8 cellular contexts compared by ENCODE assay signal in genomic region chr16:1929578-1930337, GRCh38. TPM values are rescaled to one million over a fixed set of nuclear protein-coding genes. Genes with fewer than 3 reads are reported as not detected.
DNase-seq lines count a peak whose midpoint lies in the region; ATAC-seq and TF ChIP-seq lines count a peak whose summit lies in the region.

No MANE protein-coding gene starts in this region.

- H3K4me3 ChIP-seq in BE2C (ENCODE audit: low read depth, low read length) (peak overlapping the region; percentile 61), dorsolateral prefrontal cortex (peak overlapping the region; percentile 36 to 75 (median 67)), lower lobe of right lung (peak overlapping the region; percentile 64)

- no peaks in the 10 kb centered on the region for H3K4me1 ChIP-seq in BE2C
- peaks cover 6% of the 10 kb centered on the region for H3K4me1 ChIP-seq in lower lobe of right lung

- DNase-seq in BE2C (peak; percentile 94), GM19238 (ENCODE audit: insufficient read length, low spot score) (peak; percentile 97), NCI-H510A treated with DMSO at 0.1 percent for 48 hours (lab: John Stamatoyannopoulos, UW) (peak; percentile 51), dorsolateral prefrontal cortex (peak; percentile 70 to 91 (median 80)), lower lobe of right lung (peak; percentile 94)
- DNase-seq in activated CD4-positive, alpha-beta T cell treated with anti-CD3 and anti-CD28 coated beads, Interleukin-2, amount 50 U/mL, for 24 hours (ENCODE audit: low read depth in 1 of 2, low spot score in 1 of 2): peak; percentile 90 to 98
- DNase-seq in stimulated activated CD4-positive, alpha-beta T cell treated with anti-CD3 and anti-CD28 coated beads, Interleukin-4, amount 100 ng/mL, for 4 hours: peak; percentile 85 to 96

- TF ChIP-seq CTCF in BE2C (IDR thresholded peaks at IDR 0.05; ENCODE audit: low read depth, low read length) (peak; percentile 60), dorsolateral prefrontal cortex (IDR thresholded peaks at IDR 0.05 in 54 of 56, conservative IDR thresholded peaks at IDR 0.05 in 2 of 56; ENCODE audit: low read depth in 1 of 56, partially characterized antibody in 56 of 56) (peak; percentile 70 to 100 (median 98)), lower lobe of right lung (IDR thresholded peaks at IDR 0.05) (peak; percentile 100)

- ATAC-seq in HG03378 (IDR thresholded peaks at IDR 0.05; ENCODE audit: unreplicated experiment) (peak; percentile 66), lower lobe of right lung (peak; percentile 97 to 99)

- H3K36me3 ChIP-seq in BE2C (no peaks in the 10 kb centered on the region), lower lobe of right lung (no peaks in the 10 kb centered on the region)

- H3K9me3 ChIP-seq in BE2C (no peaks in the 10 kb centered on the region), lower lobe of right lung (no peaks in the 10 kb centered on the region)

- intact Hi-C loops in dorsolateral prefrontal cortex (cut with DNase I) (loop anchor here (5.0 kb wide), 1 partner anchor 67 kb away; no protein-coding TSS in a partner anchor), lower lobe of right lung (cut with DNase I) (no loop called here)

- no peaks in the 10 kb centered on the region for H3K27me3 ChIP-seq in BE2C
- H3K27me3 ChIP-seq in dorsolateral prefrontal cortex: peaks cover 0 to 21% (median 2%) of the 10 kb centered on the region in 45 donors
- peaks cover 13% of the 10 kb centered on the region for H3K27me3 ChIP-seq in lower lobe of right lung (ENCODE audit: low read depth)

- H3K27ac ChIP-seq in dorsolateral prefrontal cortex: peak overlapping the region in 25 of 59 donors; percentile 8 to 87 (median 60)
- H3K27ac ChIP-seq in lower lobe of right lung: peak overlapping the region; percentile 80

RNA-seq across cellular contexts. Expression of gene HS3ST6, which starts 11.5 kb away (rescaled TPM):
- not detected for polyA plus RNA-seq in BE2C (2012; ENCODE audit: insufficient read depth, insufficient read length, low read depth)
- total RNA-seq in dorsolateral prefrontal cortex: not detected
- 1.3 TPM for total RNA-seq in lower lobe of right lung

RNA-seq across cellular contexts. Expression of gene MSRB1, which starts 13.2 kb away (rescaled TPM):
- 30.4 TPM for polyA plus RNA-seq in BE2C (2012; ENCODE audit: insufficient read depth, insufficient read length, low read depth)
- 10 to 100 TPM in 109 of 120 experiments, 1 to 10 TPM in 11; 8.3 to 30.9 (median 14.0) TPM for total RNA-seq in dorsolateral prefrontal cortex
- total RNA-seq in lower lobe of right lung: 35.1 TPM

RNA-seq across cellular contexts. Expression of gene RPL3L, which starts 24.7 kb away (rescaled TPM):
- not detected for polyA plus RNA-seq in BE2C (2012; ENCODE audit: insufficient read depth, insufficient read length, low read depth)
- total RNA-seq in dorsolateral prefrontal cortex: under 1 TPM in 1 of 120 experiments, not detected in 119; 0.28 TPM
- not detected for total RNA-seq in lower lobe of right lung

RNA-seq across cellular contexts. Expression of gene NDUFB10, which starts 29.6 kb away (rescaled TPM):
- polyA plus RNA-seq in BE2C (2012; ENCODE audit: insufficient read depth, insufficient read length, low read depth): 781 TPM
- total RNA-seq in dorsolateral prefrontal cortex (100 to 1,000 TPM in 106 of 120 experiments, 10 to 100 TPM in 14; 74.8 to 178 (median 131) TPM), lower lobe of right lung (85.8 TPM)

RNA-seq across cellular contexts. Expression of gene RPS2, which starts 34.9 kb away (rescaled TPM):
- polyA plus RNA-seq in BE2C (2012; ENCODE audit: insufficient read depth, insufficient read length, low read depth): 7,238 TPM
- total RNA-seq in dorsolateral prefrontal cortex (100 to 1,000 TPM; 252 to 559 (median 351) TPM), lower lobe of right lung (1,721 TPM)
